Comparison of ENCODE assay signal across 9 cellular contexts in genomic region chr12:111788178-111788654, GRCh38. TPM values are rescaled to one million over a fixed set of nuclear protein-coding genes. Genes with fewer than 3 reads are reported as not detected.
DNase-seq lines count a peak whose midpoint lies in the region; ATAC-seq and TF ChIP-seq lines count a peak whose summit lies in the region.
"Had no signal": no experiment of that assay in that cellular context is flagged by ENCODE, and none has a peak within 500 bp of the region (broad histone marks: within the 10 kb centered on the region; RNA-seq: fewer than 3 reads in every experiment).

No MANE protein-coding gene starts in this region.

- TF ChIP-seq CTCF in NB4 (IDR thresholded peaks at IDR 0.05; ENCODE audit: low read depth, low read length) (peak; percentile 94), nephron (IDR thresholded peaks at IDR 0.05; ENCODE audit: unreplicated experiment in 3 of 3) (peak; percentile 17 to 26 (median 21))

- no peak overlapping the region for H3K4me3 Mint-ChIP-seq in nephron
- H3K4me3 Mint-ChIP-seq in activated naive CD4-positive, alpha-beta T cell treated with anti-CD3 and anti-CD28 coated beads for 36 hours, result no peak overlapping the region
- H3K4me3 Mint-ChIP-seq: stimulated activated naive CD8-positive, alpha-beta T cell treated with anti-CD3 and anti-CD28 coated beads, Interleukin-15, Interleukin-2, amounts not matched to agents 100 ng/mL and 50 ng/mL, for 24 hours had no signal

- no peaks in the 10 kb centered on the region for H3K9me3 Mint-ChIP-seq in nephron
- H3K9me3 Mint-ChIP-seq in activated naive CD4-positive, alpha-beta T cell treated with anti-CD3 and anti-CD28 coated beads for 36 hours, result no peaks in the 10 kb centered on the region
- H3K9me3 Mint-ChIP-seq: stimulated activated naive CD8-positive, alpha-beta T cell treated with anti-CD3 and anti-CD28 coated beads, Interleukin-15, Interleukin-2, amounts not matched to agents 100 ng/mL and 50 ng/mL, for 24 hours had no signal

- CTCF ChIA-PET in activated naive CD4-positive, alpha-beta T cell treated with anti-CD3 and anti-CD28 coated beads for 36 hours (lab: Charles Lee), result interaction anchor here (0.5 kb wide), 1 partner anchor 1372 kb away, joined by 3 read pairs; no protein-coding TSS in a partner anchor

- intact Hi-C loops in activated naive CD4-positive, alpha-beta T cell treated with anti-CD3 and anti-CD28 coated beads for 36 hours (cut with micrococcal nuclease), result no loop called here

- ATAC-seq in HG03108 (IDR thresholded peaks at IDR 0.05; ENCODE audit: unreplicated experiment), result no peak

- H3K4me1 Mint-ChIP-seq in nephron, result no peaks in the 10 kb centered on the region
- no peaks in the 10 kb centered on the region for H3K4me1 Mint-ChIP-seq in activated naive CD4-positive, alpha-beta T cell treated with anti-CD3 and anti-CD28 coated beads for 36 hours (ENCODE audit: low read depth)

- TF ChIP-seq POLR2A in NB4 (IDR thresholded peaks at IDR 0.05; ENCODE audit: extremely low read depth, insufficient read length), result no peak

- peak; percentile 25 for DNase-seq in Daoy (ENCODE audit: low read depth)
- DNase-seq in NB4 (ENCODE audit: low read depth), result peak; percentile 84
- DNase-seq in dedifferentiated amniotic fluid mesenchymal stem cell (ENCODE audit: extremely low spot score), result peak; percentile 47
- DNase-seq in T1000 (lab: John Stamatoyannopoulos, UW), result no peak
- no peak for DNase-seq in activated naive CD4-positive, alpha-beta T cell treated with anti-CD3 and anti-CD28 coated beads for 36 hours
- no peak for DNase-seq in stimulated activated CD4-positive, alpha-beta T cell treated with anti-CD3 and anti-CD28 coated beads, Interleukin-1b, Interleukin-23, amount 100 ng/mL, for 48 hours

- peaks cover 33% of the 10 kb centered on the region for H3K36me3 Mint-ChIP-seq in nephron (ENCODE audit: low read depth)
- H3K36me3 Mint-ChIP-seq in activated naive CD4-positive, alpha-beta T cell treated with anti-CD3 and anti-CD28 coated beads for 36 hours (ENCODE audit: low read depth), result no peaks in the 10 kb centered on the region

- H3K27me3 Mint-ChIP-seq in nephron (ENCODE audit: low read depth), result no peaks in the 10 kb centered on the region
- no peaks in the 10 kb centered on the region for H3K27me3 Mint-ChIP-seq in activated naive CD4-positive, alpha-beta T cell treated with anti-CD3 and anti-CD28 coated beads for 36 hours (ENCODE audit: low read depth)
- H3K27me3 Mint-ChIP-seq: stimulated activated naive CD8-positive, alpha-beta T cell treated with anti-CD3 and anti-CD28 coated beads, Interleukin-15, Interleukin-2, amounts not matched to agents 100 ng/mL and 50 ng/mL, for 24 hours had no signal

- H3K4me3 ChIP-seq in NB4 (ENCODE audit: low read depth, low read length), result no peak overlapping the region

- H3K27ac Mint-ChIP-seq in nephron, result no peak overlapping the region
- H3K27ac Mint-ChIP-seq in activated naive CD4-positive, alpha-beta T cell treated with anti-CD3 and anti-CD28 coated beads for 36 hours, result no peak overlapping the region
- H3K27ac Mint-ChIP-seq: stimulated activated naive CD8-positive, alpha-beta T cell treated with anti-CD3 and anti-CD28 coated beads, Interleukin-15, Interleukin-2, amounts not matched to agents 100 ng/mL and 50 ng/mL, for 24 hours had no signal

RNA-seq across cellular contexts. Expression of gene ALDH2, which starts 21.5 kb away (rescaled TPM):
- total RNA-seq in Daoy (2014; rRNA removed; shearing (Covaris generic)), result 28.5 and 36.1 TPM in 2 replicates
- total RNA-seq in activated naive CD4-positive, alpha-beta T cell treated with anti-CD3 and anti-CD28 coated beads for 36 hours, result 1 to 10 TPM; 4.0 to 4.6 TPM

RNA-seq across cellular contexts. Expression of gene MAPKAPK5, which starts 53.8 kb away (rescaled TPM):
- total RNA-seq in Daoy (2014; rRNA removed; shearing (Covaris generic)), result 68.7 and 78.8 TPM in 2 replicates
- total RNA-seq in activated naive CD4-positive, alpha-beta T cell treated with anti-CD3 and anti-CD28 coated beads for 36 hours, result 10 to 100 TPM; 41.9 to 43.6 TPM

Comparison
In these comparisons a context has a peak if more than half of its experiments do, and no peak if none do; other contexts are left out.
1. DNase-seq: peak in Daoy (single experiment), NB4 (single experiment) and dedifferentiated amniotic fluid mesenchymal stem cell (single experiment); none in T1000 (single experiment), activated naive CD4-positive, alpha-beta T cell treated with anti-CD3 and anti-CD28 coated beads for 36 hours (single experiment) and stimulated activated CD4-positive, alpha-beta T cell treated with anti-CD3 and anti-CD28 coated beads, Interleukin-1b, Interleukin-23, amount 100 ng/mL, for 48 hours (single experiment).